14 cellular contexts compared by ENCODE assay signal in genomic region chr18:2139676-2140075, GRCh38.
DNase-seq lines count a peak whose midpoint lies in the region; ATAC-seq and TF ChIP-seq lines count a peak whose summit lies in the region.
"Had no signal": no experiment of that assay in that cellular context is flagged by ENCODE, and none has a peak within 500 bp of the region (broad histone marks: within the 10 kb centered on the region; RNA-seq: fewer than 3 reads in every experiment).

No MANE protein-coding gene starts in this region.

- no peak overlapping the region for H3K4me3 ChIP-seq in mammary epithelial cell (replicated peaks in 1 of 3; ENCODE audit: insufficient read depth in 1 of 3, low read depth in 2 of 3, low read length in 3 of 3)
- H3K4me3 ChIP-seq: lower lobe of right lung had no signal

- DNase-seq in Daoy (ENCODE audit: low read depth) (peak; percentile 6), HuH-7 (ENCODE audit: low spot score) (peak; percentile 8), mammary epithelial cell (peak; percentile 68), kidney tubule cell (ENCODE audit: low spot score) (peak; percentile 63), NCI-H1436 treated with DMSO at 0.1 percent for 48 hours (lab: John Stamatoyannopoulos, UW) (no peak), posterior cingulate gyrus (no peak), NCI-H2107 (lab: John Stamatoyannopoulos, UW) (no peak)
- DNase-seq: activated CD4-positive, alpha-beta memory T cell treated with anti-CD3 and anti-CD28 coated beads, Interleukin-2, amount 10 ng/mL, durations not matched to agents 7 days and 5 days; Calu3; dermis blood vessel endothelial cell; lower lobe of right lung; NCI-H1417 treated with DMSO at 0.1 percent for 48 hours; NCI-H446 had no signal

- peak overlapping the region; percentile 20 for H3K4me2 ChIP-seq in mammary epithelial cell (ENCODE audit: insufficient read depth, low read depth, low read length)

- H3K9me3 ChIP-seq in mammary epithelial cell (replicated peaks; ENCODE audit: insufficient read depth, low read length) = peaks cover 3% of the 10 kb centered on the region
- H3K9me3 ChIP-seq: lower lobe of right lung had no signal

- dilution Hi-C loops in mammary epithelial cell (cut with HindIII; ENCODE audit: low sequenced_read_pairs) = no loop called here

- no peaks in the 10 kb centered on the region for H4K20me1 ChIP-seq in mammary epithelial cell (ENCODE audit: insufficient read depth, low read length)

- BruUV-seq in mammary epithelial cell (replicated peaks; lab: Mats Ljungman, UMichigan) = no TSS peak

- no peaks in the 10 kb centered on the region for H3K79me2 ChIP-seq in mammary epithelial cell (ENCODE audit: insufficient read depth, low read length)

- CTCF ChIA-PET in mammary epithelial cell (lab: Charles Lee; ENCODE audit: low non-redundant PET) = no interaction called here

- no peak overlapping the region for H3K9ac ChIP-seq in mammary epithelial cell (ENCODE audit: insufficient read depth, low read length)

- no peak for ATAC-seq in HG03457 (IDR thresholded peaks at IDR 0.05; ENCODE audit: unreplicated experiment)
- ATAC-seq: lower lobe of right lung had no signal

- H3K36me3 ChIP-seq in mammary epithelial cell (ENCODE audit: insufficient read depth, low read length) = no peaks in the 10 kb centered on the region
- H3K36me3 ChIP-seq: lower lobe of right lung had no signal

- H3K27me3 ChIP-seq in mammary epithelial cell (ENCODE audit: insufficient read depth, low read length) = no peaks in the 10 kb centered on the region

- peaks cover 13% of the 10 kb centered on the region for H3K4me1 ChIP-seq in mammary epithelial cell (ENCODE audit: insufficient read depth, low read length)
- H3K4me1 ChIP-seq: lower lobe of right lung had no signal

- intact Hi-C loops in mammary epithelial cell (cut with micrococcal nuclease) (no loop called here), posterior cingulate gyrus (cut with DNase I) (no loop called here)

- no peak overlapping the region for H2AFZ ChIP-seq in mammary epithelial cell (ENCODE audit: low read depth, low read length)

- WGBS in mammary epithelial cell (ENCODE audit: low coverage, missing lambda C conversion rate) = 14% methylated on average over 4 of the region's 4 CpGs

- no peak for TF ChIP-seq CTCF in mammary epithelial cell (conservative IDR thresholded peaks at IDR 0.05 in 1 of 2, IDR thresholded peaks at IDR 0.05 in 1 of 2; ENCODE audit: extremely low read depth in 1 of 2, insufficient read depth in 1 of 2, low read depth in 1 of 2, low read length in 2 of 2)

- in situ Hi-C loops in mammary epithelial cell (cut with MboI; ENCODE audit: low sequenced_read_pairs in 2 of 2) = no loop called here

- no peak overlapping the region for H3K27ac ChIP-seq in mammary epithelial cell (ENCODE audit: insufficient read depth, low read depth, low read length)
- H3K27ac ChIP-seq: lower lobe of right lung had no signal

Comparison
In these comparisons a context has a peak if more than half of its experiments do, and no peak if none do; other contexts are left out.
1. DNase-seq: peak in Daoy (single experiment), HuH-7 (single experiment), mammary epithelial cell (single experiment) and kidney tubule cell (single experiment); none in NCI-H1436 treated with DMSO at 0.1 percent for 48 hours (single experiment), posterior cingulate gyrus (0 of 10) and NCI-H2107 (single experiment).